ENCODE assay signal across 17 cellular contexts in the genomic region with DNA sequence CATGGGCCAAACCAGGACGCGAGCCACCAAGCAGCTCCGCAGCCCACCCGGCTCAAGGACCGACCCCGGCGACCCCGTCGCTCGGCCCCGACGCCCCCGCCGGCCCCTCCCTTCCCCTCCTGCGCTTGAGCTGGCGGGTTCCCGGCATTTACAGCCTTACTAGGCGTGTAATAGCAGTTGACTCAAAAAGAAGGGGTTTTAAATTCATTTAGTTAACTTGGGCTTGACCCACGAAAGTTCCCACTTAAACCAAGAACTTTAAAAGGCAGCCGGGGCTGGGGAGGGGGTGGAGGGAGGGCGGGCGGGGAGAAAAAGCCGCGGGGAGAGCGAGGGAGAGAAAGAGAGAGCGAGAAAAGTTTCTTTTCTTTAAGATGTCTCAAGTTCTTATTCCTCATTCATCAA. TPM values are rescaled to one million over a fixed set of nuclear protein-coding genes. Genes with fewer than 3 reads are reported as not detected.
DNase-seq lines count a peak whose midpoint lies in the region; FAIRE-seq and TF ChIP-seq lines count a peak whose summit lies in the region.
"Had no signal": no experiment of that assay in that cellular context is flagged by ENCODE, and none has a peak within 500 bp of the region (broad histone marks: within the 10 kb centered on the region; RNA-seq: fewer than 3 reads in every experiment).

No MANE protein-coding gene starts in this region.

- no peak for TF ChIP-seq EP300 in H1 (IDR thresholded peaks at IDR 0.05; ENCODE audit: borderline replicate concordance in 1 of 2, low read depth in 2 of 2, low read length in 2 of 2)

- H2AFZ ChIP-seq in H1 (ENCODE audit: low read length): no peak overlapping the region

- TF ChIP-seq CTCF in H1 (IDR thresholded peaks at IDR 0.05; ENCODE audit: control extremely low read depth in 1 of 3, insufficient read depth in 1 of 3, low read depth in 1 of 3, low read length in 3 of 3) (no peak), neural crest cell (conservative IDR thresholded peaks at IDR 0.05) (no peak)

- no peak overlapping the region for H3K56ac ChIP-seq in H1 (replicated peaks; ENCODE audit: insufficient read length, low read depth, low read length)

- no peak overlapping the region for H3K27ac ChIP-seq in HUES48 (ENCODE audit: low read depth, low read length)
- H3K27ac ChIP-seq in H1 (ENCODE audit: low read depth, low read length): no peak overlapping the region
- H3K27ac ChIP-seq: 22Rv1, gastrocnemius medialis had no signal

- H3K18ac ChIP-seq in H1 (ENCODE audit: extremely low read depth, low read length): peak overlapping the region; percentile 60; the same call in 1 of the 2 replicates

- H3K23ac ChIP-seq in H1 (ENCODE audit: insufficient read length): no peak overlapping the region

- peak overlapping the region; percentile 48; the same call in 1 of the 2 replicates for H4K8ac ChIP-seq in H1 (ENCODE audit: extremely low read depth, insufficient read depth, low read length)

- no peak overlapping the region for H4K5ac ChIP-seq in H1 (ENCODE audit: insufficient read length, low read depth, low read length)

- peak overlapping the region; percentile 62 to 74 for H3K4me2 ChIP-seq in H1 (ENCODE audit: insufficient read depth in 1 of 2, low read depth in 2 of 2, low read length in 2 of 2)

- H3K36me3 ChIP-seq in HUES48 (ENCODE audit: control insufficient read depth, insufficient read depth, low read length) (no peaks in the 10 kb centered on the region), H1 (ENCODE audit: control insufficient read depth in 2 of 4, insufficient read depth in 4 of 4, low read length in 3 of 4) (peaks cover 0 to 6% (median 0%) of the 10 kb centered on the region in 4 experiments; a peak in 1 of 8 replicates)
- H3K36me3 ChIP-seq: gastrocnemius medialis had no signal

- peak overlapping the region; percentile 72 for H3K4me3 Mint-ChIP-seq in neural crest cell

- DNase-seq in DMS 273 (lab: John Stamatoyannopoulos, UW; ENCODE audit: unreplicated experiment) (peak; percentile 36), DMS 273 treated with DMSO at 0.1 percent for 48 hours (lab: John Stamatoyannopoulos, UW) (no peak), H1 (ENCODE audit: low read depth in 1 of 2, low spot score in 2 of 2) (no peak), neural crest cell (ENCODE audit: low read depth, low spot score) (no peak), NCI-H1694 treated with DMSO at 0.1 percent for 48 hours (lab: John Stamatoyannopoulos, UW) (no peak), RPMI8226 (no peak), HT-29 (ENCODE audit: low spot score) (no peak)
- DNase-seq: activated CD4-positive, alpha-beta T cell treated with anti-CD3 and anti-CD28 coated beads, Interleukin-2, amount 50 U/mL, for 1 hour; gastrocnemius medialis; kidney glomerular epithelial cell; NCI-H2227 treated with DMSO at 0.1 percent for 48 hours had no signal

- TF ChIP-seq RAD21 in H1 (IDR thresholded peaks at IDR 0.05 in 1 of 2, conservative IDR thresholded peaks at IDR 0.05 in 1 of 2; ENCODE audit: low read depth in 2 of 2, low read length in 2 of 2): no peak

- H3K9ac ChIP-seq in HUES48 (ENCODE audit: low read depth, low read length) (no peak overlapping the region), H1 (replicated peaks in 1 of 4; ENCODE audit: extremely low read depth in 1 of 4, low read depth in 3 of 4, low read length in 3 of 4) (no peak overlapping the region)

- H3K4me1 Mint-ChIP-seq in neural crest cell: peaks cover 24% of the 10 kb centered on the region

- peaks cover 9 to 19% of the 10 kb centered on the region in 2 experiments for H4K20me1 ChIP-seq in H1 (replicated peaks in 1 of 2; ENCODE audit: control insufficient read depth in 1 of 2, insufficient read depth in 2 of 2, low read length in 2 of 2)

- no peak overlapping the region for H3K4ac ChIP-seq in H1 (replicated peaks; ENCODE audit: insufficient read length, low read depth, low read length)

- peak overlapping the region; percentile 94; the same call in 1 of the 2 replicates for H2BK12ac ChIP-seq in H1 (ENCODE audit: low read depth, low read length)

- peaks cover 12% of the 10 kb centered on the region; the same call in 1 of the 2 replicates for H3K23me2 ChIP-seq in H1 (ENCODE audit: low read depth, low read length)

- H2BK5ac ChIP-seq in H1 (ENCODE audit: low read depth, low read length): no peak overlapping the region

- POLR2A ChIA-PET in H1 (lab: Charles Lee; ENCODE audit: partially characterized antibody): interaction anchor here (1.0 to 2.4 kb wide), 2 partner anchors 10 to 15 kb away, joined by 3 to 9 read pairs; no protein-coding TSS in a partner anchor

- peaks cover 33% of the 10 kb centered on the region for H3K4me1 ChIP-seq in HUES48 (ENCODE audit: control insufficient read depth, insufficient read depth, low read length)
- H3K4me1 ChIP-seq in H1 (replicated peaks in 1 of 4; ENCODE audit: control insufficient read depth in 3 of 4, insufficient read depth in 4 of 4, low read length in 3 of 4): peaks cover 4 to 45% (median 28%) of the 10 kb centered on the region in 4 experiments

- CTCF ChIA-PET in H1 (lab: Charles Lee; ENCODE audit: partially characterized antibody): interaction anchor here (0.9 to 6.0 kb wide), 4 partner anchors 15 to 199 kb away, joined by 4 to 53 read pairs (median 6); no protein-coding TSS in a partner anchor

- H3K4me3 ChIP-seq in HUES48 (ENCODE audit: low read depth, low read length): peak overlapping the region; percentile 54; the same call in 1 of the 2 replicates
- peak overlapping the region; percentile 23 to 62 (median 28); a peak in 6 of 8 replicates for H3K4me3 ChIP-seq in H1 (ENCODE audit: extremely low read depth in 1 of 4, insufficient read depth in 2 of 4, low read depth in 3 of 4, low read length in 4 of 4)

- H3K14ac ChIP-seq in H1 (ENCODE audit: insufficient read length): no peak overlapping the region

- peaks cover 95% of the 10 kb centered on the region for H3K27me3 Mint-ChIP-seq in neural crest cell (ENCODE audit: low read depth)

- H3K36me3 Mint-ChIP-seq in neural crest cell (ENCODE audit: low read depth): peaks cover 3% of the 10 kb centered on the region

- H3K79me2 ChIP-seq in H1 (ENCODE audit: control insufficient read depth in 1 of 2, insufficient read depth in 2 of 2, low read length in 2 of 2): no peaks in the 10 kb centered on the region

- H2BK15ac ChIP-seq in H1 (ENCODE audit: low read length): no peak overlapping the region

- TF ChIP-seq POLR2A in H1 (IDR thresholded peaks at IDR 0.05; ENCODE audit: control extremely low read depth in 1 of 2, low read depth in 2 of 2, low read length in 2 of 2): no peak

- no peak overlapping the region for H4K91ac ChIP-seq in H1 (replicated peaks; ENCODE audit: insufficient read length, low read length)

- H2AK5ac ChIP-seq in H1 (ENCODE audit: low read depth, low read length): no peak overlapping the region

- no peaks in the 10 kb centered on the region for H3K9me3 ChIP-seq in HUES48 (ENCODE audit: control insufficient read depth, insufficient read depth, low read length)
- H3K9me3 ChIP-seq in H1 (ENCODE audit: insufficient read depth in 2 of 2, low read depth in 1 of 2, low read length in 1 of 2): no peaks in the 10 kb centered on the region
- H3K9me3 ChIP-seq: gastrocnemius medialis had no signal

- H3K27me3 ChIP-seq in HUES48 (ENCODE audit: control insufficient read depth, insufficient read depth, low read length) (peaks cover 92% of the 10 kb centered on the region), H1 (replicated peaks in 1 of 4; ENCODE audit: control insufficient read depth in 3 of 4, extremely low read depth in 1 of 4, insufficient read depth in 3 of 4, low read length in 3 of 4) (peaks cover 84 to 91% (median 90%) of the 10 kb centered on the region in 4 experiments)

- 0% methylated on average over 1 of the region's 26 CpGs; no CpG with 5 or more reads in 1 of the 2 experiments for WGBS in H1 (ENCODE audit: extremely low coverage in 1 of 2, insufficient coverage in 1 of 2, insufficient read length in 1 of 2, insufficient replicate concordance in 2 of 2, low coverage in 1 of 2, low lambda C conversion rate in 2 of 2, missing lambda C conversion rate in 1 of 2), 2 experiments

- H2BK20ac ChIP-seq in H1 (ENCODE audit: low read length): no peak overlapping the region; the same call in 1 of the 2 replicates

- FAIRE-seq in H1 (lab: Jason Lieb, UNC): no peak
- FAIRE-seq: GM12892, HTR-8/SVneo had no signal

- H3K9me3 Mint-ChIP-seq in neural crest cell: no peaks in the 10 kb centered on the region

- no peaks in the 10 kb centered on the region for H3K79me1 ChIP-seq in H1 (ENCODE audit: low read depth, low read length)

- no peak overlapping the region for H2BK120ac ChIP-seq in H1 (replicated peaks; ENCODE audit: low read depth, low read length)

- no peak overlapping the region for H3K27ac Mint-ChIP-seq in neural crest cell (ENCODE audit: unreplicated experiment)

TF ChIP-seq in H1, 55 proteins besides CTCF, POLR2A, EP300 and RAD21 (continues in another document):
- TF ChIP-seq SUZ12 (IDR thresholded peaks at IDR 0.05; ENCODE audit: low read length) (peak; percentile 18; the same call in 1 of the 2 replicates), SRF (IDR thresholded peaks at IDR 0.05; ENCODE audit: low read depth, low read length) (no peak), TBP (IDR thresholded peaks at IDR 0.05; ENCODE audit: low read depth, low read length) (no peak)

RNA-seq across cellular contexts. Expression of gene PRDM12, which starts 0.6 kb away (rescaled TPM):
- total RNA-seq in H1 (2021; fragmentation: NEBNext Ultra II Directional; extraction: Animal tissue kit (Norgen Biotek cat#: 25700)): 0.13 and 0.22 TPM in 2 replicates
- polyA plus RNA-seq in H1 (2011; rRNA removed): 0.14 and 0.20 TPM in 2 replicates
- polyA plus RNA-seq in H1 (2011; cell fraction: cytosol; rRNA removed): 0.08 TPM
- polyA plus RNA-seq in H1 (2011; cell fraction: nucleus; rRNA removed): 0.26 TPM
- 0.11 to 0.19 TPM (median 0.13 TPM) in 3 of 4 replicates, not detected in the other for polyA plus RNA-seq in H1 (2012, experiment 1 of 2)
- polyA plus RNA-seq in H1 (2012, experiment 2 of 2): 0.14 TPM
- 0.02 TPM for polyA plus RNA-seq in H1 (2013, experiment 1 of 2)
- polyA plus RNA-seq in H1 (2013, experiment 2 of 2): 0.06 TPM
- polyA minus RNA-seq in H1 (2011; rRNA and poly(A)+ RNA removed): 0.07 TPM in 1 of 2 replicates, not detected in the other
- not detected for polyA minus RNA-seq in H1 (2011; cell fraction: cytosol; rRNA and poly(A)+ RNA removed)
- not detected for polyA minus RNA-seq in H1 (2011; cell fraction: nucleus; rRNA and poly(A)+ RNA removed)
- 2.2 and 2.5 TPM in 2 replicates for total RNA-seq in neural crest cell
- total RNA-seq in HT-29 (2014; rRNA removed; shearing (Covaris generic)): not detected in 2 replicates
- total RNA-seq: gastrocnemius medialis; sciatic nerve; T-helper 2 cell treated with Interferon-gamma antibody and Interleukin-4, amounts not matched to agents 100 ng/mL and 5 ng/mL, for 36 hours had no signal

RNA-seq across cellular contexts. Expression of gene EXOSC2, which starts 28.6 kb away (rescaled TPM):
- 84.3 and 93.6 TPM in 2 replicates for total RNA-seq in H1 (2021; fragmentation: NEBNext Ultra II Directional; extraction: Animal tissue kit (Norgen Biotek cat#: 25700))
- polyA plus RNA-seq in H1 (2011; rRNA removed): 39.3 and 47.8 TPM in 2 replicates
- 67.9 TPM for polyA plus RNA-seq in H1 (2011; cell fraction: cytosol; rRNA removed)
- 45.9 TPM for polyA plus RNA-seq in H1 (2011; cell fraction: nucleus; rRNA removed)
- polyA plus RNA-seq in H1 (2012, experiment 1 of 2): 65.5 to 78.6 TPM (median 69.6 TPM) in 4 replicates
- polyA plus RNA-seq in H1 (2012, experiment 2 of 2): 24.0 TPM
- polyA plus RNA-seq in H1 (2013, experiment 1 of 2): 34.7 TPM
- 33.1 TPM for polyA plus RNA-seq in H1 (2013, experiment 2 of 2)
- polyA minus RNA-seq in H1 (2011; rRNA and poly(A)+ RNA removed): 96.3 and 109 TPM in 2 replicates
- polyA minus RNA-seq in H1 (2011; cell fraction: cytosol; rRNA and poly(A)+ RNA removed): 41.5 TPM
- 62.0 TPM for polyA minus RNA-seq in H1 (2011; cell fraction: nucleus; rRNA and poly(A)+ RNA removed)
- 98.8 and 103 TPM in 2 replicates for total RNA-seq in neural crest cell
- total RNA-seq in HT-29 (2014; rRNA removed; shearing (Covaris generic)): 26.5 and 29.7 TPM in 2 replicates
